18 cellular contexts compared by ENCODE assay signal in the genomic region with DNA sequence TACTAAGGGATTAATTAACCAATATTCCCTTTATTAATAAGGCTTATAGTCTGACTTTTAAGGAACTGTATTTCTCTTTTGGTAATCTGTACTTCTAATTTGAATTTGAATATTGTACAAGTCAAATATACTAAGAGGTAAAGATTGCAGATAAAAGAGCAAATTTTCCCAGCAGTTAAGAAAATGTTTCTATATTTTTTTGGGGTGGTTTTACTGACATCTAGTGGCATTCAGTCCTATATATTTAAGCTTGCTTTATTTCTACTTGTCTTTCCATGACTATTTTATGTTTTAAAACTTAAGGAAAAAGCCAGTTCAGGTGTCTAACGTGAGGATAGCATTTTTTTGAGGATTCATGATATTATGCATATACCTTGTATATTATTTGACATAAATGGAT. TPM values are rescaled to one million over a fixed set of nuclear protein-coding genes. Genes with fewer than 3 reads are reported as not detected.
DNase-seq lines count a peak whose midpoint lies in the region; ATAC-seq and TF ChIP-seq lines count a peak whose summit lies in the region.
"Had no signal": no experiment of that assay in that cellular context is flagged by ENCODE, and none has a peak within 500 bp of the region (broad histone marks: within the 10 kb centered on the region; RNA-seq: fewer than 3 reads in every experiment).

No MANE protein-coding gene starts in this region.

- TF ChIP-seq CTCF in SK-N-SH (IDR thresholded peaks at IDR 0.05), result peak; percentile 44
- TF ChIP-seq CTCF in fibroblast of mammary gland (conservative IDR thresholded peaks at IDR 0.05; ENCODE audit: control insufficient read depth, insufficient read depth, low read depth, low read length), result peak; percentile 5
- peak; percentile 39 for TF ChIP-seq CTCF in smooth muscle cell (IDR thresholded peaks at IDR 0.05; ENCODE audit: borderline replicate concordance, insufficient read depth, poor library complexity, severe bottlenecking)
- TF ChIP-seq CTCF in spleen (IDR thresholded peaks at IDR 0.05 in 8 of 11, conservative IDR thresholded peaks at IDR 0.05 in 3 of 11), result no peak

- H3K9ac ChIP-seq in SK-N-SH, result no peak overlapping the region
- no peak overlapping the region for H3K9ac ChIP-seq in smooth muscle cell (ENCODE audit: low read depth)

- TF ChIP-seq POLR2A in spleen (IDR thresholded peaks at IDR 0.05), result no peak

- H3F3A ChIP-seq in SK-N-SH (replicated peaks; ENCODE audit: insufficient read depth) (no peaks in the 10 kb centered on the region), smooth muscle cell (ENCODE audit: low read depth) (no peaks in the 10 kb centered on the region)

- no peaks in the 10 kb centered on the region for H3K27me3 ChIP-seq in SK-N-SH (ENCODE audit: insufficient read depth)
- H3K27me3 ChIP-seq in smooth muscle cell (ENCODE audit: low read depth), result peaks cover 11% of the 10 kb centered on the region
- H3K27me3 ChIP-seq in spleen (replicated peaks in 1 of 7), result no peaks in the 10 kb centered on the region
- H3K27me3 ChIP-seq in MG63, result no peaks in the 10 kb centered on the region; the same call in 1 of the 2 replicates
- H3K27me3 ChIP-seq: SJSA1 had no signal

- CTCF ChIA-PET in SK-N-SH (lab: Yijun Ruan, JAX), result interaction anchor here (0.6 to 3.5 kb wide), 24 partner anchors 8 to 504 kb away, joined by 3 to 47 read pairs (median 4); a partner anchor contains a TSS

- peak; percentile 67 for TF ChIP-seq RAD21 in SK-N-SH (IDR thresholded peaks at IDR 0.05; ENCODE audit: low read length)

- no peaks in the 10 kb centered on the region for H3K79me2 ChIP-seq in SK-N-SH (ENCODE audit: insufficient read depth)
- no peaks in the 10 kb centered on the region for H3K79me2 ChIP-seq in smooth muscle cell (ENCODE audit: low read depth)

- H2AFZ ChIP-seq in SK-N-SH (ENCODE audit: low read depth) (no peak overlapping the region; the same call in 1 of the 2 replicates), smooth muscle cell (ENCODE audit: low read depth) (no peak overlapping the region)

- DNase-seq in SK-N-SH (peak; percentile 34), RKO (ENCODE audit: low spot score) (peak; percentile 37), fibroblast of mammary gland (ENCODE audit: low read depth) (no peak), smooth muscle cell (lab: John Stamatoyannopoulos, UW; ENCODE audit: unreplicated experiment) (no peak), spleen (no peak), MG63 (no peak)
- no peak for DNase-seq in activated CD4-positive, alpha-beta T cell treated with anti-CD3 and anti-CD28 coated beads for 4 hours
- DNase-seq: activated B cell treated with CpG ODN at 0.5 μM for 24 hours; DND-41; midbrain; NCI-H1417; NCI-H510A treated with DMSO at 0.1 percent for 48 hours; stimulated activated CD4-positive, alpha-beta T cell treated with anti-CD3 and anti-CD28 coated beads, Interleukin-2, amount 100 ng/mL, for 24 hours; trophoblast cell had no signal

- H3K4me1 ChIP-seq in SK-N-SH (ENCODE audit: control insufficient read depth in 1 of 2, insufficient read depth in 2 of 2, low read depth in 1 of 2, low read length in 1 of 2) (no peaks in the 10 kb centered on the region; a peak in 1 of 4 replicates), smooth muscle cell (ENCODE audit: low read depth) (no peaks in the 10 kb centered on the region), spleen (no peaks in the 10 kb centered on the region)
- H3K4me1 ChIP-seq: SJSA1 had no signal

- H3K9me2 ChIP-seq in SK-N-SH, result no peaks in the 10 kb centered on the region

- intact Hi-C loops in spleen (cut with DNase I; ENCODE audit: low total_unique reads), result no loop called here

- no peak for ATAC-seq in SK-N-SH treated with all-trans-retinoic acid at 6 μM for 48 hours

- H4K20me1 ChIP-seq in SK-N-SH (ENCODE audit: insufficient read depth) (no peaks in the 10 kb centered on the region), smooth muscle cell (ENCODE audit: low read depth) (no peaks in the 10 kb centered on the region)

- H3K36me3 ChIP-seq in SK-N-SH (replicated peaks in 1 of 2; ENCODE audit: control insufficient read depth in 1 of 2, insufficient read depth in 2 of 2, low read length in 1 of 2) (no peaks in the 10 kb centered on the region), smooth muscle cell (ENCODE audit: low read depth) (no peaks in the 10 kb centered on the region), spleen (no peaks in the 10 kb centered on the region), MG63 (no peaks in the 10 kb centered on the region)
- H3K36me3 ChIP-seq: SJSA1 had no signal

- H3K4me3 ChIP-seq in SK-N-SH (ENCODE audit: low read depth in 2 of 2, low read length in 1 of 2) (no peak overlapping the region), fibroblast of mammary gland (ENCODE audit: control insufficient read depth, low read depth, low read length) (no peak overlapping the region), smooth muscle cell (no peak overlapping the region), spleen (no peak overlapping the region), MG63 (no peak overlapping the region)
- H3K4me3 ChIP-seq: SJSA1 had no signal

- H3K27ac ChIP-seq in SK-N-SH (ENCODE audit: low read depth in 2 of 2, low read length in 1 of 2) (no peak overlapping the region), smooth muscle cell (ENCODE audit: low read depth) (no peak overlapping the region), spleen (no peak overlapping the region)
- H3K27ac ChIP-seq: SJSA1 had no signal

- TF ChIP-seq EP300 in SK-N-SH (IDR thresholded peaks at IDR 0.05; ENCODE audit: borderline replicate concordance in 1 of 2, low read depth in 1 of 2, low read length in 1 of 2), result no peak

- no peak overlapping the region for H3K4me2 ChIP-seq in SK-N-SH
- H3K4me2 ChIP-seq in smooth muscle cell, result no peak overlapping the region

- 0% methylated on average over 1 of the region's 1 CpG for WGBS in SK-N-SH (ENCODE audit: low lambda C conversion rate)
- 5% methylated on average over 1 of the region's 1 CpG for WGBS in smooth muscle cell (ENCODE audit: low lambda C conversion rate)
- 4 to 12% (median 10%) methylated on average over 1 of the region's 1 CpG for WGBS in spleen, 5 donors

- POLR2A ChIA-PET in SK-N-SH (lab: Yijun Ruan, JAX), result no interaction called here

- H3K9me3 ChIP-seq in SK-N-SH (no peaks in the 10 kb centered on the region), smooth muscle cell (replicated peaks; ENCODE audit: low read depth) (no peaks in the 10 kb centered on the region), spleen (no peaks in the 10 kb centered on the region), MG63 (no peaks in the 10 kb centered on the region)
- H3K9me3 ChIP-seq: SJSA1 had no signal

TF ChIP-seq in SK-N-SH, 30 proteins besides CTCF, POLR2A, EP300 and RAD21:
- TF ChIP-seq SMC3 (IDR thresholded peaks at IDR 0.05; ENCODE audit: low read depth, low read length) (peak; percentile 26; the same call in 1 of the 2 replicates), SIN3A (IDR thresholded peaks at IDR 0.05; ENCODE audit: borderline replicate concordance, low read depth, low read length) (no peak)
TF ChIP-seq in SK-N-SH: peak in this region for 1.

TF ChIP-seq in SK-N-SH treated with all-trans-retinoic acid at 6 μM for 48 hours, 23 proteins besides CTCF, POLR2A, EP300 and RAD21:
- TF ChIP-seq BACH2 (CRISPR knock-in tag; IDR thresholded peaks at IDR 0.05; ENCODE audit: borderline replicate concordance) (no peak), ZNF565 (CRISPR knock-in tag; conservative IDR thresholded peaks at IDR 0.05; ENCODE audit: low read depth) (no peak), RARB (CRISPR knock-in tag; IDR thresholded peaks at IDR 0.05) (no peak), ZFP3 (CRISPR knock-in tag; IDR thresholded peaks at IDR 0.05) (no peak), TOX (CRISPR knock-in tag; IDR thresholded peaks at IDR 0.05; ENCODE audit: borderline replicate concordance) (no peak), ZNF70 (CRISPR knock-in tag; IDR thresholded peaks at IDR 0.05) (no peak), GLIS3 (CRISPR knock-in tag; IDR thresholded peaks at IDR 0.05) (no peak), ZC3H10 (CRISPR knock-in tag; IDR thresholded peaks at IDR 0.05) (no peak), CSDC2 (CRISPR knock-in tag; IDR thresholded peaks at IDR 0.05) (no peak)
- TF ChIP-seq, protein P1, sequence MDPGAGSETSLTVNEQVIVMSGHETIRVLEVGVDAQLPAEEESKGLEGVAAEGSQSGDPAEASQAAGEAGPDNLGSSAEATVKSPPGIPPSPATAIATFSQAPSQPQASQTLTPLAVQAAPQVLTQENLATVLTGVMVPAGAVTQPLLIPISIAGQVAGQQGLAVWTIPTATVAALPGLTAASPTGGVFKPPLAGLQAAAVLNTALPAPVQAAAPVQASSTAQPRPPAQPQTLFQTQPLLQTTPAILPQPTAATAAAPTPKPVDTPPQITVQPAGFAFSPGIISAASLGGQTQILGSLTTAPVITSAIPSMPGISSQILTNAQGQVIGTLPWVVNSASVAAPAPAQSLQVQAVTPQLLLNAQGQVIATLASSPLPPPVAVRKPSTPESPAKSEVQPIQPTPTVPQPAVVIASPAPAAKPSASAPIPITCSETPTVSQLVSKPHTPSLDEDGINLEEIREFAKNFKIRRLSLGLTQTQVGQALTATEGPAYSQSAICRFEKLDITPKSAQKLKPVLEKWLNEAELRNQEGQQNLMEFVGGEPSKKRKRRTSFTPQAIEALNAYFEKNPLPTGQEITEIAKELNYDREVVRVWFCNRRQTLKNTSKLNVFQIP (CRISPR knock-in tag; IDR thresholded peaks at IDR 0.05; ENCODE audit: borderline replicate concordance, low read depth), result no peak

RNA-seq across cellular contexts. Expression of a gene that starts 41.6 kb away (rescaled TPM):
- polyA plus RNA-seq in SK-N-SH (2012; rRNA removed), result not detected in 2 replicates
- not detected in 2 replicates for polyA plus RNA-seq in SK-N-SH (2012; cell fraction: cytosol; rRNA removed)
- polyA plus RNA-seq in SK-N-SH (2012; cell fraction: nucleus; rRNA removed), result not detected in 2 replicates
- total RNA-seq in smooth muscle cell, result not detected in 2 replicates
- polyA plus RNA-seq in smooth muscle cell, result not detected in 2 replicates
- under 1 TPM; 0.09 to 0.98 (median 0.70) TPM for total RNA-seq in spleen
- polyA plus RNA-seq in spleen, result under 1 TPM; 0.02 to 0.07 (median 0.06) TPM
- total RNA-seq in MG63 (2014; rRNA removed; shearing (Covaris generic); ENCODE audit: low replicate concordance), result not detected in 2 replicates
- total RNA-seq: fibroblast of villous mesenchyme, SJSA1 had no signal
- polyA plus RNA-seq: adipose tissue had no signal

Comparison
In these comparisons a context has a peak if more than half of its experiments do, and no peak if none do; other contexts are left out.
1. DNase-seq: peak in SK-N-SH (single experiment) and RKO (single experiment); none in fibroblast of mammary gland (single experiment), smooth muscle cell (single experiment), spleen (single experiment), MG63 (single experiment) and activated CD4-positive, alpha-beta T cell treated with anti-CD3 and anti-CD28 coated beads for 4 hours (0 of 2).
2. CTCF ChIP-seq: peak in SK-N-SH (single experiment), fibroblast of mammary gland (single experiment) and smooth muscle cell (single experiment); none in spleen (0 of 11).